In the genomic region with DNA sequence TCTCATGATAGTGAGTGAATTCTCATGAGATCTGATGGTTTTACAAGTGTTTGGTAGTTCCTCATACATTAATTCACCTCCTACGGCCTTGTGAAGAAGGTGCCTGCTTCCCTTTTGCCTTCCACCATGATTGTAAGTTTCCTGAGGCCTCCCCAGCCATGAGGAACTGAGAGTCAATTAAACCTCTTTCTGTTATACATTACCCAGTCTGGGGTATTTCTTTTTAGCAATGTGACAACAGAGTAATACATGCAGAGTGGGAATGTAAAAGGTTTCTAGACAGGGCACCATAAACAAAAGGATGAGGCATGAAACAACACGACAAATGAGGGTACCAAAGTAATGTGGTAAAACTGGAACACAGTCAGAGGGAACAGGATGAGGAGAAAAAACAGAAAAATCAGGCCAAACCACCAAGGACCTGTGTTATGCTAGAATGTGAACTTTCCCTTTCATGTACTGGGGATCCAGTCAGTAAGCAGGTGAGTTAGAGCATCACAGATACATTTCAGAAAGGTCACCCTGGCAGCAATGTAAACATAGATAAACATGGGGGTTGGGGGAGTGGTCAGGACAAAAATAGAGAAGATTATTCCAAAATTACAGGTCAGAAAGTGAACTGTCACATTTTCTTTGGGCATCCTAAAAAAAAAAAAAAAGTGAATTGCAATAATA, we compare ENCODE assay signal across 24 cellular contexts.
"Had no signal": no experiment of that assay in that cellular context is flagged by ENCODE, and none has a peak within 500 bp of the region (broad histone marks: within the 10 kb centered on the region; RNA-seq: fewer than 3 reads in every experiment).

No MANE protein-coding gene starts in this region.

- ATAC-seq: gastrocnemius medialis, left cardiac atrium, right lobe of liver, upper lobe of right lung had no signal

- DNase-seq: activated CD4-positive, alpha-beta T cell treated with anti-CD3 and anti-CD28 coated beads for 1 hour; activated CD8-positive, alpha-beta memory T cell treated with anti-CD3 and anti-CD28 coated beads, Interleukin-2, amount 50 U/mL, for 4 hours; activated gamma-delta T cell; activated naive CD4-positive, alpha-beta T cell treated with anti-CD3 and anti-CD28 coated beads, Interleukin-2, amount 10 ng/mL, durations not matched to agents 7 days and 5 days; activated naive CD8-positive, alpha-beta T cell treated with anti-CD3 and anti-CD28 coated beads, Interleukin-2, amount 10 ng/mL, durations not matched to agents 7 days and 5 days; activated T-cell treated with anti-CD3 and anti-CD28 coated beads, Interleukin-2, amount 50 U/mL, for 1 hour; cerebellar nuclear complex; colonic mucosa; effector CD8-positive, alpha-beta T cell; gastrocnemius medialis; glutamatergic neuron; islet precursor cell; left cardiac atrium; mammary epithelial cell; nephron progenitor cell; ovary; right lobe of liver; stimulated activated CD4-positive, alpha-beta T cell treated with anti-CD3 and anti-CD28 coated beads, Interleukin-2, amount 100 ng/mL, for 48 hours; T-helper 2 cell; upper lobe of right lung had no signal

- H3K27ac Mint-ChIP-seq: activated naive CD4-positive, alpha-beta T cell treated with anti-CD3 and anti-CD28 coated beads, Interleukin-2, amount 10 ng/mL, durations not matched to agents 7 days and 5 days; activated naive CD8-positive, alpha-beta T cell treated with anti-CD3 and anti-CD28 coated beads, Interleukin-2, amount 10 ng/mL, durations not matched to agents 7 days and 5 days; brain; nephron progenitor cell; progenitor cell of endocrine pancreas; stimulated activated naive CD8-positive, alpha-beta T cell treated with anti-CD3 and anti-CD28 coated beads, Interleukin-15, Interleukin-2, amounts not matched to agents 100 ng/mL and 50 ng/mL, for 24 hours had no signal

- H3K9me3 Mint-ChIP-seq: activated naive CD4-positive, alpha-beta T cell treated with anti-CD3 and anti-CD28 coated beads, Interleukin-2, amount 10 ng/mL, durations not matched to agents 7 days and 5 days; brain; nephron progenitor cell; stimulated activated naive CD8-positive, alpha-beta T cell treated with anti-CD3 and anti-CD28 coated beads, Interleukin-15, Interleukin-2, amounts not matched to agents 100 ng/mL and 50 ng/mL, for 24 hours had no signal

- H3K4me1 Mint-ChIP-seq: activated naive CD4-positive, alpha-beta T cell treated with anti-CD3 and anti-CD28 coated beads, Interleukin-2, amount 10 ng/mL, durations not matched to agents 7 days and 5 days; brain; nephron progenitor cell had no signal

- H3K4me3 Mint-ChIP-seq: activated naive CD4-positive, alpha-beta T cell treated with anti-CD3 and anti-CD28 coated beads, Interleukin-2, amount 10 ng/mL, durations not matched to agents 7 days and 5 days; activated naive CD8-positive, alpha-beta T cell treated with anti-CD3 and anti-CD28 coated beads, Interleukin-2, amount 10 ng/mL, durations not matched to agents 7 days and 5 days; brain; nephron progenitor cell; stimulated activated naive CD8-positive, alpha-beta T cell treated with anti-CD3 and anti-CD28 coated beads, Interleukin-15, Interleukin-2, amounts not matched to agents 100 ng/mL and 50 ng/mL, for 24 hours had no signal

- FAIRE-seq: endometrium had no signal

- H3K27me3 Mint-ChIP-seq: activated naive CD4-positive, alpha-beta T cell treated with anti-CD3 and anti-CD28 coated beads, Interleukin-2, amount 10 ng/mL, durations not matched to agents 7 days and 5 days; activated naive CD8-positive, alpha-beta T cell treated with anti-CD3 and anti-CD28 coated beads, Interleukin-2, amount 10 ng/mL, durations not matched to agents 7 days and 5 days; brain; progenitor cell of endocrine pancreas; stimulated activated naive CD8-positive, alpha-beta T cell treated with anti-CD3 and anti-CD28 coated beads, Interleukin-15, Interleukin-2, amounts not matched to agents 100 ng/mL and 50 ng/mL, for 24 hours had no signal
